In genomic region chr11:68146704-68147474, GRCh38 we compare ENCODE assay signal across 9 cellular contexts. TPM values are rescaled to one million over a fixed set of nuclear protein-coding genes. Genes with fewer than 3 reads are reported as not detected.
DNase-seq lines count a peak whose midpoint lies in the region; ATAC-seq and TF ChIP-seq lines count a peak whose summit lies in the region.
"Had no signal": no experiment of that assay in that cellular context is flagged by ENCODE, and none has a peak within 500 bp of the region (broad histone marks: within the 10 kb centered on the region; RNA-seq: fewer than 3 reads in every experiment).

No MANE protein-coding gene starts in this region.

- ATAC-seq in HG02981 (IDR thresholded peaks at IDR 0.05; ENCODE audit: unreplicated experiment) (no peak), HG03442 (IDR thresholded peaks at IDR 0.05; ENCODE audit: unreplicated experiment) (no peak), gastroesophageal sphincter (no peak)

- H3K27me3 ChIP-seq in breast epithelium (no peaks in the 10 kb centered on the region), mucosa of rectum (ENCODE audit: control insufficient read depth in 2 of 2, insufficient read depth in 2 of 2, low read length in 2 of 2) (no peaks in the 10 kb centered on the region), gastroesophageal sphincter (no peaks in the 10 kb centered on the region)

- intact Hi-C loops in breast epithelium (cut with DNase I; ENCODE audit: low total_unique reads): no loop called here

- peaks cover 10 to 16% of the 10 kb centered on the region in 2 donors for H3K4me1 ChIP-seq in breast epithelium
- peaks cover 31 to 39% of the 10 kb centered on the region in 2 donors for H3K4me1 ChIP-seq in mucosa of rectum (ENCODE audit: control insufficient read depth in 2 of 2, insufficient read depth in 2 of 2, low read length in 2 of 2)
- H3K4me1 ChIP-seq in gastroesophageal sphincter: peaks cover 0 to 19% (median 12%) of the 10 kb centered on the region in 3 donors

- 45% methylated on average over 2 of the region's 13 CpGs; no CpG with 5 or more reads in 1 of the 2 donors for WGBS in gastroesophageal sphincter (ENCODE audit: low coverage in 1 of 2), 2 donors

- TF ChIP-seq CTCF in breast epithelium (IDR thresholded peaks at IDR 0.05) (no peak), gastroesophageal sphincter (IDR thresholded peaks at IDR 0.05) (no peak)

- H3K4me3 ChIP-seq in breast epithelium: no peak overlapping the region
- peak overlapping the region in 1 of 2 donors; percentile 46 for H3K4me3 ChIP-seq in mucosa of rectum (ENCODE audit: low read length in 2 of 2)
- H3K4me3 ChIP-seq in gastroesophageal sphincter: no peak overlapping the region
- H3K4me3 ChIP-seq: skin epidermis had no signal

- H3K36me3 ChIP-seq in breast epithelium: no peaks in the 10 kb centered on the region
- H3K36me3 ChIP-seq in mucosa of rectum (ENCODE audit: control insufficient read depth in 2 of 2, insufficient read depth in 2 of 2, low read length in 2 of 2): no peaks in the 10 kb centered on the region
- no peaks in the 10 kb centered on the region for H3K36me3 ChIP-seq in gastroesophageal sphincter

- H3K27ac ChIP-seq in breast epithelium (peak overlapping the region; percentile 79 to 89), mucosa of rectum (ENCODE audit: low read depth in 2 of 2, low read length in 2 of 2) (peak overlapping the region; percentile 96 to 98), gastroesophageal sphincter (peak overlapping the region in 1 of 4 donors; percentile 41)

- TF ChIP-seq EP300 in gastroesophageal sphincter (IDR thresholded peaks at IDR 0.05): no peak

- DNase-seq in DMS153 (lab: John Stamatoyannopoulos, UW): peak; percentile 94
- peak; percentile 58 to 85 for DNase-seq in NCI-H2081 (lab: John Stamatoyannopoulos, UW)
- no peak for DNase-seq in breast epithelium (ENCODE audit: low spot score in 2 of 2)
- DNase-seq in GDM1 (lab: John Stamatoyannopoulos, UW): no peak

- TF ChIP-seq POLR2A in breast epithelium (IDR thresholded peaks at IDR 0.05) (no peak), gastroesophageal sphincter (IDR thresholded peaks at IDR 0.05) (peak in 1 of 2 donors; percentile 9)

- peak overlapping the region; percentile 73 to 80 for H3K9ac ChIP-seq in mucosa of rectum (ENCODE audit: low read depth in 1 of 2, low read length in 2 of 2)

- no peaks in the 10 kb centered on the region for H3K9me3 ChIP-seq in breast epithelium
- no peaks in the 10 kb centered on the region for H3K9me3 ChIP-seq in mucosa of rectum (ENCODE audit: control insufficient read depth in 2 of 2, low read length in 2 of 2)
- no peaks in the 10 kb centered on the region for H3K9me3 ChIP-seq in gastroesophageal sphincter

RNA-seq across cellular contexts. Expression of gene CHKA, which starts 25.7 kb away (rescaled TPM):
- total RNA-seq in breast epithelium (10 to 100 TPM; 52.1 to 73.0 (median 71.7) TPM), gastroesophageal sphincter (10 to 100 TPM; 11.1 to 66.1 (median 33.9) TPM)

Comparison
In these comparisons a context has a peak if more than half of its experiments do, and no peak if none do; other contexts are left out.
1. DNase-seq: peak in DMS153 (single experiment) and NCI-H2081 (2 of 2); none in breast epithelium (0 of 2) and GDM1 (single experiment).